In the genomic region with DNA sequence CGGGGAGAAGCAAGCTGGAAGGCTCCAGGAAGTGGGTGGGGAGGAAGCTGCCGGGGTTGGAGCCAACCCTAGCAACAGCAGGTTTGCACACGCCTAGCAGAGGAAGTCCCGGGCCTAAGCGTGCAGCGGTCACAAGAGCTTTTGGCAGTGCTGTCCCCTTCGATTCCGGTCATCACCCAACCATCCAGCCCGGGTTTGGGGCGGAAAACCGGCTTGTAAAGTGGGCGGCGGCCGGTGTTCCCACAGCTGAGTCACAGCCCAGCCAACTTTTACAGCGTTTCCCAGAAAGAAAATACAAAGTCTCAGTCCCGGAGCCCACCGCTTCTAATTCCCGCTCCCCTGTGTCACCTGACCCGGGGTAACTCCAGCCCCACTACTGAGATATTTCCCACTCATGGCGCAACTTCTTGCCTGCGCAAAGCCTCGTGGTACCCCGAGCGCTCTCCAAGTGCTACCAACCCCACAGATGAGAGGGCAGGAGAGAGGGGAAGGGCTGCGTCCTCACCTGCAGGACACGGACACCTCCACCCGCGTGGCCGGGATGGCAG, we compare ENCODE assay signal across 8 cellular contexts. TPM values are rescaled to one million over a fixed set of nuclear protein-coding genes. Genes with fewer than 3 reads are reported as not detected.
DNase-seq lines count a peak whose midpoint lies in the region; TF ChIP-seq lines count a peak whose summit lies in the region.

No MANE protein-coding gene starts in this region.

- H3K36me3 ChIP-seq in GM06990 (ENCODE audit: control insufficient read depth, insufficient read depth, low read length) (no peaks in the 10 kb centered on the region), KMS-11 (ENCODE audit: insufficient read depth) (no peaks in the 10 kb centered on the region), ectodermal cell (ENCODE audit: control insufficient read depth, insufficient read depth, low read length) (no peaks in the 10 kb centered on the region)

- no peaks in the 10 kb centered on the region for H3K27me3 ChIP-seq in GM06990 (replicated peaks; ENCODE audit: control insufficient read depth, insufficient read depth, low read length)
- no peaks in the 10 kb centered on the region for H3K27me3 ChIP-seq in KMS-11 (ENCODE audit: insufficient read depth, low read depth)
- H3K27me3 ChIP-seq in ectodermal cell (ENCODE audit: control insufficient read depth, insufficient read depth, low read length, poor library complexity, severe bottlenecking): peaks cover 14% of the 10 kb centered on the region

- TF ChIP-seq CTCF in GM06990 (IDR thresholded peaks at IDR 0.05; ENCODE audit: insufficient read depth, low read length, poor library complexity, severe bottlenecking) (no peak), KMS-11 (conservative IDR thresholded peaks at IDR 0.05; ENCODE audit: low read depth, low read length) (no peak)

- 2% methylated on average over 29 of the region's 29 CpGs for WGBS in ectodermal cell, 2 experiments

- H3K27ac ChIP-seq in KMS-11 (no peak overlapping the region), ectodermal cell (ENCODE audit: insufficient read depth, low read depth, low read length, poor library complexity, severe bottlenecking) (peak overlapping the region; percentile 69)

- H4K20me1 ChIP-seq in KMS-11 (ENCODE audit: insufficient read depth): no peaks in the 10 kb centered on the region

- no peaks in the 10 kb centered on the region for H3K79me2 ChIP-seq in KMS-11 (ENCODE audit: insufficient read depth, low read depth)

- no peak overlapping the region for H3K9ac ChIP-seq in KMS-11

- peak; percentile 71 for DNase-seq in GM06990 (ENCODE audit: extremely low read depth, insufficient read length)
- peak; percentile 95 for DNase-seq in GOT3 (lab: John Stamatoyannopoulos, UW)
- DNase-seq in activated CD4-positive, alpha-beta T cell treated with anti-CD3 and anti-CD28 coated beads, Interleukin-2, amount 50 U/mL, for 24 hours (ENCODE audit: low read depth in 1 of 2, low spot score in 1 of 2): peak; percentile 6 to 9
- peak; percentile 90 to 98 for DNase-seq in lung microvascular endothelial cell (ENCODE audit: low read depth in 2 of 2)
- DNase-seq in stimulated activated CD8-positive, alpha-beta memory T cell treated with anti-CD3 and anti-CD28 coated beads, Interleukin-4, amount 100 ng/mL, for 24 hours (ENCODE audit: low read depth): peak; percentile 19
- no peak for DNase-seq in NCI-H2171 (lab: John Stamatoyannopoulos, UW)

- no peak overlapping the region for H3K4me2 ChIP-seq in KMS-11

- peak overlapping the region; percentile 94 for H3K4me3 ChIP-seq in GM06990 (replicated peaks; ENCODE audit: low read depth, low read length)
- no peak overlapping the region for H3K4me3 ChIP-seq in KMS-11 (IDR thresholded peaks at IDR 0.05; ENCODE audit: insufficient read depth, low read depth, low read length)
- H3K4me3 ChIP-seq in ectodermal cell (ENCODE audit: insufficient read depth, low read depth, low read length): peak overlapping the region; percentile 63

- no peaks in the 10 kb centered on the region for H3K9me3 ChIP-seq in ectodermal cell (ENCODE audit: control insufficient read depth, low read length)

- peak overlapping the region; percentile 99; the same call in 1 of the 2 replicates for H2AFZ ChIP-seq in KMS-11 (ENCODE audit: low read depth)

- H3K4me1 ChIP-seq in KMS-11 (ENCODE audit: low read depth, poor library complexity, severe bottlenecking) (no peaks in the 10 kb centered on the region), ectodermal cell (ENCODE audit: control insufficient read depth, insufficient read depth, low read length) (peaks cover 3% of the 10 kb centered on the region)

RNA-seq across cellular contexts. Expression of a gene that starts 0.4 kb away (rescaled TPM):
- polyA plus RNA-seq in ectodermal cell (2013, experiment 1 of 4): 9.2 TPM
- 7.7 TPM for polyA plus RNA-seq in ectodermal cell (2013, experiment 2 of 4)
- polyA plus RNA-seq in ectodermal cell (2013, experiment 3 of 4): 5.9 TPM
- 6.5 TPM for polyA plus RNA-seq in ectodermal cell (2013, experiment 4 of 4)
- 8.7 and 14.3 TPM in 2 replicates for total RNA-seq in lung microvascular endothelial cell
